In the genomic region with DNA sequence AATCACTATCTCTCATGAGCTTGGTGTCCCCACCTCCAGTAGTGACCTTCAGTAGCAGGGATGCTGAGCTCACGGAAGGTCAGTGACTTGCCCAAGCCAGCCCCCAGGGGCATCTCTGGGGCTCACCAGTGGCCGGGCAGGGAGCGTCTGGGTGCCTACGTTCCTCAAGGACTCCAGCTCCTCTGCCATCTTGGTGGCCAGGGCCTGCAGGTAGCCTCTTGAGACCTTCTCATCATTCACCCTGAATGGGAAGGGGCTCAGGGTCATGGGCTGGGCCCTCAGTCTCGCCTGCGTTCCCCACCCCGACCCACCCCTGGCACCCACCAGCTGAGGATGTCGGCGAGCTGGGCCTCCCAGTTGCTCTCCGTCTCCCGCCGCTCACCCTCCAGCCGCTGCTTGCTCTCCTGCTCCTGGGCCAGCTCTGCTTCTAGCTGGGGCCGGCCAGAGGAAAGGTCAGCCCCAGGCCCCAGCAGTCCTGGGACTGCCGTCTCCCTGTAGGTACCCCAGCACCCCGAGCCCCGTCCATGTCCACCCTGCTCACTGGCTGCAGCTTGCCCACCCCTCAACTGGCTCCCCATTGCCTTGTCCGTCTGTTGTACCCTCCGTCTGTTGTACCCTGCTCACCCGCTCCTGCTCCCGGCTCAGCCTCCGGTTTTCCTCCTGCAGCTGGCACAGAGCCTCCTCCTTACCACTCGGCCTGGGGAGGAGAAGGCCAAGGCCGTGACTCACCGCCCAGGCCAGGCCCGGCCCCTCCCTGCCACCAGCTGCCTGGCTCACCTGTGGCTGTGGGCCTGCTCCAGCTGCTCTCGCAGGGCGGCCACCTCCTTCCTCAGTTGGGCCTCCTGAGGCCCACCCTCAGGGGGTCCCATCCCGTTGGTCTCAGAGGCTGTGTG, we compare ENCODE assay signal across 16 cellular contexts. TPM values are rescaled to one million over a fixed set of nuclear protein-coding genes. Genes with fewer than 3 reads are reported as not detected.
A peak's percentile ranks its signal among the peaks of the same experiment; 100 is the strongest.
DNase-seq lines count a peak whose midpoint lies in the region; ATAC-seq, FAIRE-seq and TF ChIP-seq lines count a peak whose summit lies in the region.
"Had no signal": no experiment of that assay in that cellular context is flagged by ENCODE, and none has a peak within 500 bp of the region (broad histone marks: within the 10 kb centered on the region; RNA-seq: fewer than 3 reads in every experiment).

No MANE protein-coding gene starts in this region.

- no peak for TF ChIP-seq POLR2A in esophagus muscularis mucosa (IDR thresholded peaks at IDR 0.05; ENCODE audit: low read depth)

- H3K27me3 ChIP-seq in esophagus muscularis mucosa, result no peaks in the 10 kb centered on the region
- H3K27me3 ChIP-seq: thyroid gland had no signal

- no peak for TF ChIP-seq EP300 in esophagus muscularis mucosa (IDR thresholded peaks at IDR 0.05)

- no peaks in the 10 kb centered on the region for H3K4me1 Mint-ChIP-seq in activated T-helper 2 cell treated with anti-CD3 and anti-CD28 coated beads, Interferon-gamma antibody, Interleukin-2, Interleukin-4, amounts not matched to agents 10 μg/mL and 5 μg/mL and 100 μg/mL, durations not matched to agents 14 hours and 24 hours and 36 hours (ENCODE audit: low read depth)
- peaks cover 5 to 7% of the 10 kb centered on the region in 2 donors for H3K4me1 Mint-ChIP-seq in natural killer cell treated with Interleukin-12 subunit alpha and Interleukin-12 subunit beta and Interleukin-15 and Interleukin-18, amount 100 ng/mL, for 72 hours (ENCODE audit: low read depth in 2 of 2)
- H3K4me1 Mint-ChIP-seq in progenitor cell of endocrine pancreas (ENCODE audit: low read depth), result no peaks in the 10 kb centered on the region
- H3K4me1 Mint-ChIP-seq: brain; naive thymus-derived CD4-positive, alpha-beta T cell had no signal

- ATAC-seq in natural killer cell treated with Interleukin-12 subunit alpha and Interleukin-12 subunit beta and Interleukin-15 and Interleukin-18, amount 100 ng/mL, for 72 hours, result no peak
- ATAC-seq: naive thymus-derived CD4-positive, alpha-beta T cell had no signal

- H3K4me3 Mint-ChIP-seq in activated T-helper 2 cell treated with anti-CD3 and anti-CD28 coated beads, Interferon-gamma antibody, Interleukin-2, Interleukin-4, amounts not matched to agents 10 μg/mL and 5 μg/mL and 100 μg/mL, durations not matched to agents 14 hours and 24 hours and 36 hours (ENCODE audit: low read depth), result no peak overlapping the region
- H3K4me3 Mint-ChIP-seq in natural killer cell treated with Interleukin-12 subunit alpha and Interleukin-12 subunit beta and Interleukin-15 and Interleukin-18, amount 100 ng/mL, for 72 hours, result no peak overlapping the region
- no peak overlapping the region for H3K4me3 Mint-ChIP-seq in progenitor cell of endocrine pancreas (ENCODE audit: low read depth)
- H3K4me3 Mint-ChIP-seq: activated T-helper 1 cell treated with anti-CD3 and anti-CD28 coated beads, Interleukin-12 subunit alpha, Interleukin-12 subunit beta, Interleukin-2, Interleukin-4 antibody, amounts not matched to agents 30 ng/mL and 10 ng/mL and 1 ng/mL, durations not matched to agents 14 hours and 24 hours and 36 hours; brain; naive thymus-derived CD4-positive, alpha-beta T cell had no signal

- H3K27me3 Mint-ChIP-seq in activated T-helper 2 cell treated with anti-CD3 and anti-CD28 coated beads, Interferon-gamma antibody, Interleukin-2, Interleukin-4, amounts not matched to agents 10 μg/mL and 5 μg/mL and 100 μg/mL, durations not matched to agents 14 hours and 24 hours and 36 hours (ENCODE audit: low read depth), result no peaks in the 10 kb centered on the region
- H3K27me3 Mint-ChIP-seq in natural killer cell treated with Interleukin-12 subunit alpha and Interleukin-12 subunit beta and Interleukin-15 and Interleukin-18, amount 100 ng/mL, for 72 hours, result no peaks in the 10 kb centered on the region
- H3K27me3 Mint-ChIP-seq in progenitor cell of endocrine pancreas, result no peaks in the 10 kb centered on the region
- H3K27me3 Mint-ChIP-seq: naive thymus-derived CD4-positive, alpha-beta T cell had no signal

- no peak overlapping the region for H3K27ac Mint-ChIP-seq in activated T-helper 2 cell treated with anti-CD3 and anti-CD28 coated beads, Interferon-gamma antibody, Interleukin-2, Interleukin-4, amounts not matched to agents 10 μg/mL and 5 μg/mL and 100 μg/mL, durations not matched to agents 14 hours and 24 hours and 36 hours
- H3K27ac Mint-ChIP-seq in natural killer cell treated with Interleukin-12 subunit alpha and Interleukin-12 subunit beta and Interleukin-15 and Interleukin-18, amount 100 ng/mL, for 72 hours, result no peak overlapping the region
- no peak overlapping the region for H3K27ac Mint-ChIP-seq in progenitor cell of endocrine pancreas
- H3K27ac Mint-ChIP-seq: activated T-helper 1 cell treated with anti-CD3 and anti-CD28 coated beads, Interleukin-12 subunit alpha, Interleukin-12 subunit beta, Interleukin-2, Interleukin-4 antibody, amounts not matched to agents 30 ng/mL and 10 ng/mL and 1 ng/mL, durations not matched to agents 14 hours and 24 hours and 36 hours; brain; naive thymus-derived CD4-positive, alpha-beta T cell had no signal

- DNase-seq in 8988T, result peak; percentile 96
- peak; percentile 70 for DNase-seq in HK-2 (ENCODE audit: unreplicated experiment)
- peak; percentile 39 for DNase-seq in T1000 (lab: John Stamatoyannopoulos, UW)
- DNase-seq in kidney, result peak; percentile 92
- DNase-seq in activated T-helper 2 cell treated with anti-CD3 and anti-CD28 coated beads, Interferon-gamma antibody, Interleukin-2, Interleukin-4, amounts not matched to agents 10 μg/mL and 5 μg/mL and 100 μg/mL, durations not matched to agents 14 hours and 24 hours and 36 hours (ENCODE audit: low spot score), result no peak
- no peak for DNase-seq in natural killer cell treated with Interleukin-12 subunit alpha and Interleukin-12 subunit beta and Interleukin-15 and Interleukin-18, amount 100 ng/mL, for 72 hours (ENCODE audit: low spot score)
- DNase-seq in progenitor cell of endocrine pancreas (ENCODE audit: low spot score, unreplicated experiment), result no peak
- no peak for DNase-seq in esophagus muscularis mucosa (ENCODE audit: extremely low spot score)
- DNase-seq: activated CD4-positive, CD25-positive, alpha-beta regulatory T cell treated with anti-CD3 and anti-CD28 coated beads, Interleukin-2, amount 50 U/mL, for 72 hours; NCI-H524 treated with DMSO at 0.1 percent for 48 hours; thyroid gland had no signal

- H3K4me3 ChIP-seq in kidney (ENCODE audit: low read length in 2 of 2), result no peak overlapping the region
- no peak overlapping the region for H3K4me3 ChIP-seq in esophagus muscularis mucosa
- H3K4me3 ChIP-seq: thyroid gland had no signal

- no peaks in the 10 kb centered on the region for H3K36me3 Mint-ChIP-seq in activated T-helper 2 cell treated with anti-CD3 and anti-CD28 coated beads, Interferon-gamma antibody, Interleukin-2, Interleukin-4, amounts not matched to agents 10 μg/mL and 5 μg/mL and 100 μg/mL, durations not matched to agents 14 hours and 24 hours and 36 hours (ENCODE audit: low read depth)
- H3K36me3 Mint-ChIP-seq in natural killer cell treated with Interleukin-12 subunit alpha and Interleukin-12 subunit beta and Interleukin-15 and Interleukin-18, amount 100 ng/mL, for 72 hours, result no peaks in the 10 kb centered on the region
- H3K36me3 Mint-ChIP-seq in progenitor cell of endocrine pancreas (ENCODE audit: insufficient read depth), result peaks cover 4% of the 10 kb centered on the region
- H3K36me3 Mint-ChIP-seq: brain had no signal

- H3K9ac ChIP-seq in kidney (ENCODE audit: low read length in 2 of 2), result no peak overlapping the region

- TF ChIP-seq CTCF in kidney (IDR thresholded peaks at IDR 0.05; ENCODE audit: borderline replicate concordance, extremely low read depth, insufficient read depth), result no peak
- no peak for TF ChIP-seq CTCF in progenitor cell of endocrine pancreas (IDR thresholded peaks at IDR 0.05; ENCODE audit: unreplicated experiment)
- TF ChIP-seq CTCF in esophagus muscularis mucosa (IDR thresholded peaks at IDR 0.05), result no peak

- WGBS in esophagus muscularis mucosa, result 87% methylated on average over 22 of the region's 29 CpGs

- H3K4me1 ChIP-seq in kidney (ENCODE audit: control insufficient read depth in 1 of 2, insufficient read depth in 1 of 2, low read depth in 1 of 2, low read length in 2 of 2), result no peaks in the 10 kb centered on the region
- H3K4me1 ChIP-seq in esophagus muscularis mucosa, result no peaks in the 10 kb centered on the region
- H3K4me1 ChIP-seq: thyroid gland had no signal

- no peak overlapping the region for H3K27ac ChIP-seq in kidney (ENCODE audit: low read depth in 2 of 2, low read length in 2 of 2)
- H3K27ac ChIP-seq in esophagus muscularis mucosa (replicated peaks in 1 of 4), result no peak overlapping the region
- H3K27ac ChIP-seq: thyroid gland had no signal

- H3K9me3 Mint-ChIP-seq in activated T-helper 2 cell treated with anti-CD3 and anti-CD28 coated beads, Interferon-gamma antibody, Interleukin-2, Interleukin-4, amounts not matched to agents 10 μg/mL and 5 μg/mL and 100 μg/mL, durations not matched to agents 14 hours and 24 hours and 36 hours, result no peaks in the 10 kb centered on the region
- H3K9me3 Mint-ChIP-seq in natural killer cell treated with Interleukin-12 subunit alpha and Interleukin-12 subunit beta and Interleukin-15 and Interleukin-18, amount 100 ng/mL, for 72 hours, result no peaks in the 10 kb centered on the region
- no peaks in the 10 kb centered on the region for H3K9me3 Mint-ChIP-seq in progenitor cell of endocrine pancreas (ENCODE audit: low read depth)
- H3K9me3 Mint-ChIP-seq: activated T-helper 1 cell treated with anti-CD3 and anti-CD28 coated beads, Interleukin-12 subunit alpha, Interleukin-12 subunit beta, Interleukin-2, Interleukin-4 antibody, amounts not matched to agents 30 ng/mL and 10 ng/mL and 1 ng/mL, durations not matched to agents 14 hours and 24 hours and 36 hours; brain; naive thymus-derived CD4-positive, alpha-beta T cell had no signal

- intact Hi-C loops in kidney (cut with DNase I) (no loop called here), esophagus muscularis mucosa (cut with DNase I) (no loop called here)
- intact Hi-C loops in activated T-helper 2 cell treated with anti-CD3 and anti-CD28 coated beads, Interferon-gamma antibody, Interleukin-2, Interleukin-4, amounts not matched to agents 10 μg/mL and 5 μg/mL and 100 μg/mL, durations not matched to agents 14 hours and 24 hours and 36 hours (cut with micrococcal nuclease), result no loop called here

- FAIRE-seq in kidney (lab: Jason Lieb, UNC), result no peak
- FAIRE-seq: endothelial cell of umbilical vein, GM18507 had no signal

- no peaks in the 10 kb centered on the region for H3K9me3 ChIP-seq in kidney (ENCODE audit: control insufficient read depth in 1 of 2, low read length in 2 of 2)
- no peaks in the 10 kb centered on the region for H3K9me3 ChIP-seq in esophagus muscularis mucosa
- H3K9me3 ChIP-seq: thyroid gland had no signal

- peaks cover 5 to 7% of the 10 kb centered on the region in 2 donors for H3K36me3 ChIP-seq in kidney (ENCODE audit: control insufficient read depth in 1 of 2, insufficient read depth in 2 of 2, low read length in 2 of 2)
- no peaks in the 10 kb centered on the region for H3K36me3 ChIP-seq in esophagus muscularis mucosa

RNA-seq across cellular contexts. Expression of a gene that starts 9.5 kb away (rescaled TPM):
- total RNA-seq in kidney (20.7 TPM), progenitor cell of endocrine pancreas (20.1 and 21.1 TPM in 2 replicates), esophagus muscularis mucosa (under 1 TPM in 3 of 4 donors, not detected in 1; 0.33 to 0.46 (median 0.39) TPM)
- polyA plus RNA-seq in kidney (ENCODE audit: insufficient read depth, low read depth, low replicate concordance), result 4.5 TPM
- total RNA-seq in activated T-helper 2 cell treated with anti-CD3 and anti-CD28 coated beads, Interferon-gamma antibody, Interleukin-2, Interleukin-4, amounts not matched to agents 10 μg/mL and 5 μg/mL and 100 μg/mL, durations not matched to agents 14 hours and 24 hours and 36 hours, result 0.07 and 0.32 TPM in 2 replicates
- 1 to 10 TPM in 1 of 2 donors, under 1 TPM in 1; 0.59 to 1.9 TPM for total RNA-seq in natural killer cell treated with Interleukin-12 subunit alpha and Interleukin-12 subunit beta and Interleukin-15 and Interleukin-18, amount 100 ng/mL, for 72 hours

RNA-seq across cellular contexts. Expression of a gene that starts 24.6 kb away (rescaled TPM):
- total RNA-seq in kidney, result 20.9 TPM
- 24.0 TPM for polyA plus RNA-seq in kidney (ENCODE audit: insufficient read depth, low read depth, low replicate concordance)
- total RNA-seq in activated T-helper 2 cell treated with anti-CD3 and anti-CD28 coated beads, Interferon-gamma antibody, Interleukin-2, Interleukin-4, amounts not matched to agents 10 μg/mL and 5 μg/mL and 100 μg/mL, durations not matched to agents 14 hours and 24 hours and 36 hours, result 46.2 and 47.2 TPM in 2 replicates
- total RNA-seq in natural killer cell treated with Interleukin-12 subunit alpha and Interleukin-12 subunit beta and Interleukin-15 and Interleukin-18, amount 100 ng/mL, for 72 hours, result 10 to 100 TPM; 32.6 to 53.5 TPM
- 54.6 and 61.5 TPM in 2 replicates for total RNA-seq in progenitor cell of endocrine pancreas
- 10 to 100 TPM; 10.4 to 18.7 (median 11.5) TPM for total RNA-seq in esophagus muscularis mucosa

RNA-seq across cellular contexts. Expression of a gene that starts 32.0 kb away (rescaled TPM):
- total RNA-seq in kidney (12.5 TPM), progenitor cell of endocrine pancreas (12.7 and 13.3 TPM in 2 replicates), esophagus muscularis mucosa (10 to 100 TPM; 11.1 to 25.0 (median 17.1) TPM)
- polyA plus RNA-seq in kidney (ENCODE audit: insufficient read depth, low read depth, low replicate concordance), result 15.4 TPM
- total RNA-seq in activated T-helper 2 cell treated with anti-CD3 and anti-CD28 coated beads, Interferon-gamma antibody, Interleukin-2, Interleukin-4, amounts not matched to agents 10 μg/mL and 5 μg/mL and 100 μg/mL, durations not matched to agents 14 hours and 24 hours and 36 hours, result 72.1 and 77.5 TPM in 2 replicates
- total RNA-seq in natural killer cell treated with Interleukin-12 subunit alpha and Interleukin-12 subunit beta and Interleukin-15 and Interleukin-18, amount 100 ng/mL, for 72 hours, result 10 to 100 TPM; 17.6 to 47.1 TPM

RNA-seq across cellular contexts. Expression of a gene that starts 43.5 kb away (rescaled TPM):
- total RNA-seq in kidney (76.1 TPM), progenitor cell of endocrine pancreas (55.0 and 57.2 TPM in 2 replicates), esophagus muscularis mucosa (100 to 1,000 TPM in 2 of 4 donors, 10 to 100 TPM in 2; 57.0 to 193 (median 104) TPM)
- 48.9 TPM for polyA plus RNA-seq in kidney (ENCODE audit: insufficient read depth, low read depth, low replicate concordance)
- 107 TPM in 2 replicates for total RNA-seq in activated T-helper 2 cell treated with anti-CD3 and anti-CD28 coated beads, Interferon-gamma antibody, Interleukin-2, Interleukin-4, amounts not matched to agents 10 μg/mL and 5 μg/mL and 100 μg/mL, durations not matched to agents 14 hours and 24 hours and 36 hours
- total RNA-seq in natural killer cell treated with Interleukin-12 subunit alpha and Interleukin-12 subunit beta and Interleukin-15 and Interleukin-18, amount 100 ng/mL, for 72 hours, result 100 to 1,000 TPM; 202 to 235 TPM

RNA-seq across cellular contexts. Expression of a gene that starts 56.6 kb away (rescaled TPM):
- total RNA-seq in kidney (320 TPM), progenitor cell of endocrine pancreas (500 and 503 TPM in 2 replicates), esophagus muscularis mucosa (100 to 1,000 TPM; 199 to 285 (median 234) TPM)
- polyA plus RNA-seq in kidney (ENCODE audit: insufficient read depth, low read depth, low replicate concordance), result 87.5 TPM
- total RNA-seq in activated T-helper 2 cell treated with anti-CD3 and anti-CD28 coated beads, Interferon-gamma antibody, Interleukin-2, Interleukin-4, amounts not matched to agents 10 μg/mL and 5 μg/mL and 100 μg/mL, durations not matched to agents 14 hours and 24 hours and 36 hours, result 460 and 461 TPM in 2 replicates
- total RNA-seq in natural killer cell treated with Interleukin-12 subunit alpha and Interleukin-12 subunit beta and Interleukin-15 and Interleukin-18, amount 100 ng/mL, for 72 hours, result 100 to 1,000 TPM; 376 to 425 TPM

Comparison
In these comparisons a context has a peak if more than half of its experiments do, and no peak if none do; other contexts are left out.
1. DNase-seq: peak in 8988T (single experiment), HK-2 (single experiment), T1000 (single experiment) and kidney (single experiment); none in activated T-helper 2 cell treated with anti-CD3 and anti-CD28 coated beads, Interferon-gamma antibody, Interleukin-2, Interleukin-4, amounts not matched to agents 10 μg/mL and 5 μg/mL and 100 μg/mL, durations not matched to agents 14 hours and 24 hours and 36 hours (single experiment), natural killer cell treated with Interleukin-12 subunit alpha and Interleukin-12 subunit beta and Interleukin-15 and Interleukin-18, amount 100 ng/mL, for 72 hours (single experiment), progenitor cell of endocrine pancreas (single experiment) and esophagus muscularis mucosa (single experiment).